8 cellular contexts compared by ENCODE assay signal in genomic region chr7:23544913-23545354, GRCh38. TPM values are rescaled to one million over a fixed set of nuclear protein-coding genes. Genes with fewer than 3 reads are reported as not detected.
DNase-seq lines count a peak whose midpoint lies in the region; ATAC-seq and TF ChIP-seq lines count a peak whose summit lies in the region.

No MANE protein-coding gene starts in this region.

- CTCF ChIA-PET in GM10248 (lab: Yijun Ruan, JAX): interaction anchor here (0.6 to 9.6 kb wide), 22 partner anchors 8 to 282 kb away, joined by 3 to 110 read pairs (median 3); partner anchors contain the start of genes STK31 and TRA2A

- no peak overlapping the region for H3K4me3 ChIP-seq in fibroblast of villous mesenchyme (ENCODE audit: low read depth, low read length)

- ATAC-seq in GM21515 (IDR thresholded peaks at IDR 0.05; ENCODE audit: unreplicated experiment): peak; percentile 59

- POLR2A ChIA-PET in GM10248 (lab: Yijun Ruan, JAX): interaction anchor here (0.6 kb wide), 2 partner anchors 22 to 142 kb away, joined by 3 read pairs; no protein-coding TSS in a partner anchor

- peak; percentile 84 for TF ChIP-seq CTCF in GM10248 (IDR thresholded peaks at IDR 0.05; ENCODE audit: control extremely low read depth, extremely low read depth, low read depth, missing control alignments)
- TF ChIP-seq CTCF in fibroblast of villous mesenchyme (IDR thresholded peaks at IDR 0.05; ENCODE audit: insufficient read depth, low read depth, low read length): peak; percentile 57

- DNase-seq in GM10248 (ENCODE audit: extremely low spot score) (peak; percentile 39), HuH-7.5 (ENCODE audit: low spot score) (peak; percentile 19), RPMI7951 (ENCODE audit: low read depth) (peak; percentile 65), fibroblast of villous mesenchyme (ENCODE audit: low read depth) (peak; percentile 27), cerebellum (ENCODE audit: low spot score) (no peak)
- no peak for DNase-seq in NK-92 treated with Interleukin-12 subunit alpha and Interleukin-12 subunit beta, amount 100 ng/mL, for 24 hours (lab: John Stamatoyannopoulos, UW)
- DNase-seq in activated effector memory CD4-positive, alpha-beta T cell treated with anti-CD3 and anti-CD28 coated beads, Interleukin-2, amount 50 U/mL, for 16 hours: no peak

RNA-seq across cellular contexts. Expression of gene TRA2A, which starts 13.2 kb away (rescaled TPM):
- total RNA-seq in RPMI7951 (2014; rRNA removed; shearing (Covaris generic)): 25.1 and 28.3 TPM in 2 replicates
- total RNA-seq in fibroblast of villous mesenchyme: 21.3 and 45.8 TPM in 2 replicates
- 71.3 TPM for total RNA-seq in cerebellum

RNA-seq across cellular contexts. Expression of gene CCDC126, which starts 52.2 kb away (rescaled TPM):
- total RNA-seq in RPMI7951 (2014; rRNA removed; shearing (Covaris generic)): 14.4 and 27.6 TPM in 2 replicates
- 14.5 and 15.5 TPM in 2 replicates for total RNA-seq in fibroblast of villous mesenchyme
- 27.4 TPM for total RNA-seq in cerebellum

Comparison
In these comparisons a context has a peak if more than half of its experiments do, and no peak if none do; other contexts are left out.
1. DNase-seq: peak in GM10248 (single experiment), HuH-7.5 (single experiment), RPMI7951 (single experiment) and fibroblast of villous mesenchyme (single experiment); none in NK-92 treated with Interleukin-12 subunit alpha and Interleukin-12 subunit beta, amount 100 ng/mL, for 24 hours (single experiment), activated effector memory CD4-positive, alpha-beta T cell treated with anti-CD3 and anti-CD28 coated beads, Interleukin-2, amount 50 U/mL, for 16 hours (single experiment) and cerebellum (single experiment).